ENCODE assay signal across 17 cellular contexts in genomic region chr3:193928354-193929209, GRCh38.
DNase-seq lines count a peak whose midpoint lies in the region; ATAC-seq and TF ChIP-seq lines count a peak whose summit lies in the region.
"Had no signal": no experiment of that assay in that cellular context is flagged by ENCODE, and none has a peak within 500 bp of the region (broad histone marks: within the 10 kb centered on the region; RNA-seq: fewer than 3 reads in every experiment).

No MANE protein-coding gene starts in this region.

- POLR2A ChIA-PET in MCF 10A (lab: Yijun Ruan, JAX) = interaction anchor here (0.9 to 1.5 kb wide), 5 partner anchors 12 to 98 kb away, joined by 3 to 8 read pairs (median 5); no protein-coding TSS in a partner anchor

- no peaks in the 10 kb centered on the region for H3K9me3 ChIP-seq in prostate gland
- H3K9me3 ChIP-seq: gastrocnemius medialis had no signal

- no peaks in the 10 kb centered on the region for H3K36me3 Mint-ChIP-seq in Calu3 (ENCODE audit: insufficient read depth, unreplicated experiment)
- no peaks in the 10 kb centered on the region for H3K36me3 Mint-ChIP-seq in MCF 10A (ENCODE audit: insufficient read depth, unreplicated experiment)

- TF ChIP-seq CTCF in Calu3 (IDR thresholded peaks at IDR 0.05; ENCODE audit: unreplicated experiment) (no peak), MCF 10A (IDR thresholded peaks at IDR 0.05; ENCODE audit: unreplicated experiment) (no peak), prostate gland (IDR thresholded peaks at IDR 0.05) (no peak)

- CTCF ChIA-PET in Calu3 (lab: Charles Lee) = interaction anchor here (0.5 to 2.5 kb wide), 22 partner anchors 8 to 849 kb away, joined by 3 to 15 read pairs (median 5); no protein-coding TSS in a partner anchor
- CTCF ChIA-PET in MCF 10A (lab: Yijun Ruan, JAX) = interaction anchor here (0.6 kb wide), 1 partner anchor 268 kb away, joined by 3 read pairs; no protein-coding TSS in a partner anchor

- H3K27me3 Mint-ChIP-seq in Calu3 (ENCODE audit: unreplicated experiment) (no peaks in the 10 kb centered on the region), MCF 10A (ENCODE audit: insufficient read depth, unreplicated experiment) (no peaks in the 10 kb centered on the region)

- no peaks in the 10 kb centered on the region for H3K4me1 ChIP-seq in prostate gland (replicated peaks)
- H3K4me1 ChIP-seq: gastrocnemius medialis had no signal

- WGBS in prostate gland = 61% methylated on average over 7 of the region's 7 CpGs

- peaks cover 6% of the 10 kb centered on the region for H3K9me3 Mint-ChIP-seq in Calu3 (ENCODE audit: low read depth, unreplicated experiment)
- H3K9me3 Mint-ChIP-seq in MCF 10A (ENCODE audit: unreplicated experiment) = no peaks in the 10 kb centered on the region

- peak overlapping the region; percentile 82 for H3K27ac Mint-ChIP-seq in Calu3 (ENCODE audit: unreplicated experiment)
- peak overlapping the region; percentile 10 for H3K27ac Mint-ChIP-seq in MCF 10A (ENCODE audit: low read depth, unreplicated experiment)

- no peak for TF ChIP-seq POLR2A in prostate gland (IDR thresholded peaks at IDR 0.05)

- no peaks in the 10 kb centered on the region for H3K27me3 ChIP-seq in prostate gland (replicated peaks; ENCODE audit: insufficient read depth)
- H3K27me3 ChIP-seq: gastrocnemius medialis had no signal

- ATAC-seq in left colon = peak; percentile 40
- ATAC-seq in GM18498 (IDR thresholded peaks at IDR 0.05; ENCODE audit: unreplicated experiment) = no peak
- ATAC-seq in HG03045 (IDR thresholded peaks at IDR 0.05; ENCODE audit: unreplicated experiment) = no peak
- ATAC-seq: gastrocnemius medialis had no signal

- intact Hi-C loops in Calu3 (cut with micrococcal nuclease; ENCODE audit: unreplicated experiment) (loop anchor here (2.0 to 5.0 kb wide), 2 partner anchors 44 to 56 kb away; no protein-coding TSS in a partner anchor), MCF 10A (cut with micrococcal nuclease) (no loop called here), left colon (cut with DNase I, micrococcal nuclease) (no loop called here), prostate gland (cut with DNase I) (no loop called here)

- H3K4me1 Mint-ChIP-seq in Calu3 (ENCODE audit: low read depth, unreplicated experiment) (peaks cover 29% of the 10 kb centered on the region), MCF 10A (ENCODE audit: insufficient read depth, unreplicated experiment) (peaks cover 12% of the 10 kb centered on the region)

- DNase-seq in Calu3 = peak; percentile 62
- peak; percentile 95 for DNase-seq in NCI-H82 (lab: John Stamatoyannopoulos, UW)
- peak; percentile 44 for DNase-seq in MCF 10A (ENCODE audit: unreplicated experiment)
- DNase-seq in left colon = no peak
- no peak for DNase-seq in prostate gland (ENCODE audit: low spot score)
- DNase-seq in stimulated activated CD4-positive, alpha-beta T cell treated with anti-CD3 and anti-CD28 coated beads, Interleukin-2, amount 100 ng/mL, for 24 hours = no peak
- DNase-seq: activated T-cell treated with anti-CD3 and anti-CD28 coated beads for 4 hours; amniotic stem cell; DMS79; gastrocnemius medialis; KG1; naive B cell; NCI-H187 treated with DMSO at 0.1 percent for 48 hours; retina; stimulated activated CD4-positive, alpha-beta T cell treated with anti-CD3 and anti-CD28 coated beads, Interleukin-4, amount 100 ng/mL, for 1 hour had no signal

- H3K27ac ChIP-seq in prostate gland = no peak overlapping the region
- H3K27ac ChIP-seq: gastrocnemius medialis had no signal

- H3K4me3 ChIP-seq in prostate gland = no peak overlapping the region
- H3K4me3 ChIP-seq: gastrocnemius medialis had no signal

- H3K4me3 Mint-ChIP-seq in Calu3 (ENCODE audit: low read depth, unreplicated experiment) (peak overlapping the region; percentile 20), MCF 10A (ENCODE audit: unreplicated experiment) (no peak overlapping the region)
- H3K4me3 Mint-ChIP-seq: naive B cell had no signal

- H3K36me3 ChIP-seq in prostate gland = no peaks in the 10 kb centered on the region
- H3K36me3 ChIP-seq: gastrocnemius medialis had no signal

- no TSS peak for BruUV-seq in Calu3 (replicated peaks; lab: Mats Ljungman, UMichigan)
- no TSS peak for BruUV-seq in MCF 10A (replicated peaks; lab: Mats Ljungman, UMichigan)

Comparison
In these comparisons a context has a peak if more than half of its experiments do, and no peak if none do; other contexts are left out.
1. DNase-seq: peak in Calu3 (single experiment), NCI-H82 (single experiment) and MCF 10A (single experiment); none in left colon (0 of 2), prostate gland (single experiment) and stimulated activated CD4-positive, alpha-beta T cell treated with anti-CD3 and anti-CD28 coated beads, Interleukin-2, amount 100 ng/mL, for 24 hours (0 of 2).